13 cellular contexts compared by ENCODE assay signal in genomic region chr3:102525624-102526023, GRCh38.
DNase-seq lines count a peak whose midpoint lies in the region; ATAC-seq lines count a peak whose summit lies in the region.
"Had no signal": no experiment of that assay in that cellular context is flagged by ENCODE, and none has a peak within 500 bp of the region (broad histone marks: within the 10 kb centered on the region; RNA-seq: fewer than 3 reads in every experiment).

No MANE protein-coding gene starts in this region.

- H3K4me1 Mint-ChIP-seq in memory B cell: peaks cover 11% of the 10 kb centered on the region

- H3K36me3 Mint-ChIP-seq in memory B cell: no peaks in the 10 kb centered on the region

- H3K27me3 Mint-ChIP-seq in memory B cell: peaks cover 9% of the 10 kb centered on the region

- H3K4me3 Mint-ChIP-seq in memory B cell: no peak overlapping the region

- DNase-seq in SKM-1 (lab: John Stamatoyannopoulos, UW; ENCODE audit: unreplicated experiment) (peak; percentile 4), SKM-1 treated with dmso at 0.1 percent for 144 hours (lab: John Stamatoyannopoulos, UW; ENCODE audit: unreplicated experiment) (no peak), memory B cell (ENCODE audit: low spot score in 2 of 2) (no peak), AG08395 (ENCODE audit: low spot score) (no peak)
- no peak for DNase-seq in activated CD8-positive, alpha-beta memory T cell treated with anti-CD3 and anti-CD28 coated beads for 24 hours
- DNase-seq: 8988T, head of caudate nucleus, kidney glomerular epithelial cell, mucosa of descending colon, transverse colon had no signal

- no peak overlapping the region for H3K27ac Mint-ChIP-seq in memory B cell

- H3K9me3 Mint-ChIP-seq in memory B cell: no peaks in the 10 kb centered on the region

- ATAC-seq in HG02588 (IDR thresholded peaks at IDR 0.05; ENCODE audit: unreplicated experiment): peak; percentile 64
- peak; percentile 86 for ATAC-seq in HG03354 (IDR thresholded peaks at IDR 0.05; ENCODE audit: poor library complexity, severe bottlenecking, unreplicated experiment)
- ATAC-seq in memory B cell (ENCODE audit: low read depth): peak; percentile 37
- ATAC-seq in HG03521 (IDR thresholded peaks at IDR 0.05; ENCODE audit: unreplicated experiment): no peak
- ATAC-seq: mucosa of descending colon had no signal
